11 cellular contexts compared by ENCODE assay signal in genomic region chr2:211205358-211205757, GRCh38.
"Had no signal": no experiment of that assay in that cellular context is flagged by ENCODE, and none has a peak within 500 bp of the region (broad histone marks: within the 10 kb centered on the region; RNA-seq: fewer than 3 reads in every experiment).

No MANE protein-coding gene starts in this region.

- H3K9ac ChIP-seq: GM23248 had no signal

- H2AFZ ChIP-seq: GM23248, GM23338 had no signal

- H3K4me3 ChIP-seq: GM23248, GM23338, HAP-1 had no signal

- H3K36me3 ChIP-seq: HAP-1 had no signal

- H3K9me3 ChIP-seq: HAP-1 had no signal

- H3K4me2 ChIP-seq: GM23338 had no signal

- H3K4me1 ChIP-seq: HAP-1 had no signal

- ATAC-seq: GM23338, HCT116 had no signal

- FAIRE-seq: H1, H54 had no signal

- H3K27ac ChIP-seq: GM23248 had no signal

- DNase-seq: GM23248, GOT3, H7, H9, HCEC 1CT, HFFc6 had no signal
